14 cellular contexts compared by ENCODE assay signal in the genomic region with DNA sequence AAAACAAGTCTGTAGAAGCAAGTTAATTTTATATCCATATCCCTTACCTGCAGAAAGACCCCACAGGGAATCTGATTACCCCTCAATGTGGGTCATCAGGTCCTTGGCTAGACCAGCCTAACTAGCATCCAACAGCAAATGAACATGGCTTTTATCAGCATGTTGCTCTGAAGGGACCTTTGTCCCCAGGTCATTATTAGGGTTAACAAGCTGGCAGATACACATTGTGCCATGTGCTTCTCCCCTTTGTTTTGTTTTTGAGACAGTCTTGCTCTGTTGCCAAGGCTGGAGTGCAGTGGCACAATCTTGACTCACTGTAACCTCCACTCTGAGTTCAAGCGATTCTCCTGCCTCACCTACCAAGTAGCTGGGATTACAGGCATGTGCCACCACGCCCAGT. TPM values are rescaled to one million over a fixed set of nuclear protein-coding genes. Genes with fewer than 3 reads are reported as not detected.
"Had no signal": no experiment of that assay in that cellular context is flagged by ENCODE, and none has a peak within 500 bp of the region (broad histone marks: within the 10 kb centered on the region; RNA-seq: fewer than 3 reads in every experiment).

A gene with protein sequence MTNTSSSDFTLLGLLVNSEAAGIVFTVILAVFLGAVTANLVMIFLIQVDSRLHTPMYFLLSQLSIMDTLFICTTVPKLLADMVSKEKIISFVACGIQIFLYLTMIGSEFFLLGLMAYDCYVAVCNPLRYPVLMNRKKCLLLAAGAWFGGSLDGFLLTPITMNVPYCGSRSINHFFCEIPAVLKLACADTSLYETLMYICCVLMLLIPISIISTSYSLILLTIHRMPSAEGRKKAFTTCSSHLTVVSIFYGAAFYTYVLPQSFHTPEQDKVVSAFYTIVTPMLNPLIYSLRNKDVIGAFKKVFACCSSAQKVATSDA (minus strand): TSS at position 101 of the 400 bp plus-strand sequence. CDS start 7,963 bp downstream, outside the sequence.

RNA-seq across cellular contexts. Expression of the gene that starts here (rescaled TPM):
- total RNA-seq: stomach, subcutaneous adipose tissue, temporal lobe, testis, thoracic aorta, thyroid gland, tibial nerve, transverse colon, upper lobe of right lung, ureter, urinary bladder, uterus, vagina had no signal
- polyA plus RNA-seq: stomach, thymus, urinary bladder had no signal
